Comparison of ENCODE assay signal across 1 cellular context in genomic region chr7:98354511-98355249, GRCh38.
TF ChIP-seq lines count a peak whose summit lies in the region.

No MANE protein-coding gene starts in this region.

TF ChIP-seq in HepG2, 621 proteins besides CTCF, POLR2A, EP300 and RAD21 (continued from another document):
- TF ChIP-seq TEAD3 (CRISPR knock-in tag; optimal IDR thresholded peaks at IDR 0.05; ENCODE audit: borderline replicate concordance), result peak; percentile 62
- peak; percentile 45; the same call in 1 of the 2 replicates for TF ChIP-seq GFI1 (CRISPR knock-in tag; IDR thresholded peaks at IDR 0.05; ENCODE audit: borderline replicate concordance)
- peak; percentile 74; the same call in 1 of the 2 replicates for TF ChIP-seq ETV5 (CRISPR knock-in tag; IDR thresholded peaks at IDR 0.05; ENCODE audit: borderline replicate concordance)
- TF ChIP-seq ZNF7 (CRISPR knock-in tag; IDR thresholded peaks at IDR 0.05), result peak; percentile 85
- no peak for TF ChIP-seq ZBTB40 (IDR thresholded peaks at IDR 0.05)
- TF ChIP-seq ZBTB40 (CRISPR knock-in tag; IDR thresholded peaks at IDR 0.05), result no peak
- 0 out of 2 replicates have a peak, but pooled peaks have one; percentile 35 for TF ChIP-seq HDAC1 (CRISPR knock-in tag; IDR thresholded peaks at IDR 0.05)
- TF ChIP-seq GABPB1 (CRISPR knock-in tag; IDR thresholded peaks at IDR 0.05), result 0 out of 2 replicates have a peak, but pooled peaks have one; percentile 21
- no peak for TF ChIP-seq WIZ (CRISPR knock-in tag; IDR thresholded peaks at IDR 0.05)
- TF ChIP-seq ZNF234 (CRISPR knock-in tag; conservative IDR thresholded peaks at IDR 0.05), result no peak
- no peak for TF ChIP-seq SIN3B (IDR thresholded peaks at IDR 0.05; ENCODE audit: low read length)
- no peak for TF ChIP-seq NFKBIZ (CRISPR knock-in tag; IDR thresholded peaks at IDR 0.05)
- peak; percentile 83 for TF ChIP-seq ZBTB33 (CRISPR knock-in tag; IDR thresholded peaks at IDR 0.05)
- TF ChIP-seq FOSL2 (CRISPR knock-in tag; IDR thresholded peaks at IDR 0.05), result peak; percentile 89
- TF ChIP-seq ELF3 (CRISPR knock-in tag; IDR thresholded peaks at IDR 0.05), result 0 out of 2 replicates have a peak, but pooled peaks have one; percentile 24
- peak; percentile 42; the same call in 1 of the 2 replicates for TF ChIP-seq RXRB (CRISPR knock-in tag; IDR thresholded peaks at IDR 0.05; ENCODE audit: borderline replicate concordance)
- peak; percentile 52; the same call in 1 of the 2 replicates for TF ChIP-seq FOSL1 (CRISPR knock-in tag; IDR thresholded peaks at IDR 0.05; ENCODE audit: borderline replicate concordance)
- TF ChIP-seq SKI (IDR thresholded peaks at IDR 0.05; ENCODE audit: partially characterized antibody), result peak; percentile 18
- 0 out of 2 replicates have a peak, but pooled peaks have one; percentile 30 for TF ChIP-seq KDM2A (CRISPR knock-in tag; IDR thresholded peaks at IDR 0.05; ENCODE audit: borderline replicate concordance, low read depth)
- peak; percentile 44; the same call in 1 of the 2 replicates for TF ChIP-seq HIC2 (CRISPR knock-in tag; IDR thresholded peaks at IDR 0.05; ENCODE audit: low read depth)
- peak; percentile 13; the same call in 1 of the 2 replicates for TF ChIP-seq SALL1 (CRISPR knock-in tag; IDR thresholded peaks at IDR 0.05)
- TF ChIP-seq CBX1 (IDR thresholded peaks at IDR 0.05; ENCODE audit: low read depth), result no peak
- peak; percentile 71 for TF ChIP-seq ZNF687 (CRISPR knock-in tag; IDR thresholded peaks at IDR 0.05)
- 0 out of 2 replicates have a peak, but pooled peaks have one; percentile 34 for TF ChIP-seq HOMEZ (CRISPR knock-in tag; IDR thresholded peaks at IDR 0.05; ENCODE audit: low read depth)
- peak; percentile 46; the same call in 1 of the 2 replicates for TF ChIP-seq ARID5B (CRISPR knock-in tag; IDR thresholded peaks at IDR 0.05)
- 0 out of 2 replicates have a peak, but pooled peaks have one; percentile 18 for TF ChIP-seq ZNF770 (CRISPR knock-in tag; IDR thresholded peaks at IDR 0.05)
- peak; percentile 74 for TF ChIP-seq PHF21A (CRISPR knock-in tag; IDR thresholded peaks at IDR 0.05)
- TF ChIP-seq POGZ (CRISPR knock-in tag; IDR thresholded peaks at IDR 0.05), result 0 out of 2 replicates have a peak, but pooled peaks have one; percentile 29
- TF ChIP-seq KLF12 (CRISPR knock-in tag; IDR thresholded peaks at IDR 0.05; ENCODE audit: borderline replicate concordance), result no peak
